Comparison of ENCODE assay signal across 1 cellular context in the genomic region with DNA sequence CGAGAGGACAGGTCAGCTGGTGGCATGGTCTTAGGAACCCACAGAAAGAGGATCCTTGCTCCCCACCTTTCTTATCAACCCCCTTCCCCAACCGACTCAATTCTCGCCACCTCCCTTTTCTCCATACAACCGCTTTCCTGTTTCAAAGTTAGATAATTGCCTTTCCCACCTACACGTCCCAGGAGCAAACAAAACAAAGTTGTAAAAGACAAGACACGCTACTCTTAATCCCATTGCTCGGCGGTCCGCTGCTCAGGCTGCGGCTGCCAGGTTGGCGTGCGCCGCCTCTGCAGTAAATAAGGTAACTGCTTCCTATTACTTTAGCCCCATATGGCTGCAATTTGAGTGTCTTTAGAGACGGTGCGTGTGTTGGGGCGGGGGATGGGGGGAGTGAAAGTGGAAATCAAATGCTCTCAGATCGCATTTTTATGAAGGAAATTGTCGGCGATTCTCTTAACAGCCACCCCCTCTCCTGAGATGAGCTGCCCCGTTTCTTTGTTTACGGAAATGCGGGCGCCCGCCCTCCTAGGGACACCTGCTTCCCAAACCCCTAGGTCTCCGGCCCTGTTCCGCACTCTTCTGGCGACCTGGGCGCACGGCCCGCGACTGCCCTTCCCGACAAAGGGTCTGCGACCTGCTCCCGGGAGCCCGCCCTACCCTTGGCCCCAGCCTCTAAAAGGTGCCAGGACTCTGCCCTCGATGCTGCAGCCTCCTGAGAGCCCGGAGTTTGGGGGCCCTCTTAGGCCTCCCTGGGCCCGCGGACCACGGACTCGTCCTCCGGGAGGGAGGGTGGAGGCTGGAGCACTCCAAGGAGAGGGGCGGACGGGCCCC.
TF ChIP-seq lines count a peak whose summit lies in the region.

No MANE protein-coding gene starts in this region.

TF ChIP-seq in HepG2, 621 proteins besides CTCF, POLR2A, EP300 and RAD21 (continued from another document and continues in another):
- TF ChIP-seq, protein P1, sequence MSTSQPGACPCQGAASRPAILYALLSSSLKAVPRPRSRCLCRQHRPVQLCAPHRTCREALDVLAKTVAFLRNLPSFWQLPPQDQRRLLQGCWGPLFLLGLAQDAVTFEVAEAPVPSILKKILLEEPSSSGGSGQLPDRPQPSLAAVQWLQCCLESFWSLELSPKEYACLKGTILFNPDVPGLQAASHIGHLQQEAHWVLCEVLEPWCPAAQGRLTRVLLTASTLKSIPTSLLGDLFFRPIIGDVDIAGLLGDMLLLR (CRISPR knock-in tag; IDR thresholded peaks at IDR 0.05), result no peak
- 0 out of 2 replicates have a peak, but pooled peaks have one; percentile 40 for TF ChIP-seq ZNF790 (CRISPR knock-in tag; IDR thresholded peaks at IDR 0.05; ENCODE audit: borderline replicate concordance)
- TF ChIP-seq, protein P2, sequence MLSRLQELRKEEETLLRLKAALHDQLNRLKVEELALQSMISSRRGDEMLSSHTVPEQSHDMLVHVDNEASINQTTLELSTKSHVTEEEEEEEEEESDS (CRISPR knock-in tag; IDR thresholded peaks at IDR 0.05; ENCODE audit: borderline replicate concordance), result no peak
- peak; percentile 27 for TF ChIP-seq SRSF1 (optimal IDR thresholded peaks at IDR 0.05; ENCODE audit: low read depth, low read length)
- no peak; the same call in 1 of the 2 replicates for TF ChIP-seq ZNF605 (CRISPR knock-in tag; IDR thresholded peaks at IDR 0.05)
- TF ChIP-seq KAT2B (IDR thresholded peaks at IDR 0.05; ENCODE audit: borderline replicate concordance, low read depth, low read length), result no peak
- no peak for TF ChIP-seq ZNF776 (CRISPR knock-in tag; IDR thresholded peaks at IDR 0.05)
- TF ChIP-seq, protein P3, sequence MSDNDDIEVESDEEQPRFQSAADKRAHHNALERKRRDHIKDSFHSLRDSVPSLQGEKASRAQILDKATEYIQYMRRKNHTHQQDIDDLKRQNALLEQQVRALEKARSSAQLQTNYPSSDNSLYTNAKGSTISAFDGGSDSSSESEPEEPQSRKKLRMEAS (IDR thresholded peaks at IDR 0.05), result no peak
- TF ChIP-seq ZBTB38 (CRISPR knock-in tag; IDR thresholded peaks at IDR 0.05), result no peak
- TF ChIP-seq, protein P4, sequence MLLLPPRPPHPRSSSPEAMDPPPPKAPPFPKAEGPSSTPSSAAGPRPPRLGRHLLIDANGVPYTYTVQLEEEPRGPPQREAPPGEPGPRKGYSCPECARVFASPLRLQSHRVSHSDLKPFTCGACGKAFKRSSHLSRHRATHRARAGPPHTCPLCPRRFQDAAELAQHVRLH (CRISPR knock-in tag; IDR thresholded peaks at IDR 0.05; ENCODE audit: borderline replicate concordance, low read depth), result no peak
- TF ChIP-seq SCMH1 (CRISPR knock-in tag; IDR thresholded peaks at IDR 0.05; ENCODE audit: borderline replicate concordance), result no peak
- no peak for TF ChIP-seq ZNF781 (CRISPR knock-in tag; IDR thresholded peaks at IDR 0.05; ENCODE audit: borderline replicate concordance, not compliant biosample characterization)
- TF ChIP-seq ZNF180 (CRISPR knock-in tag; IDR thresholded peaks at IDR 0.05; ENCODE audit: borderline replicate concordance, low read depth), result no peak
- no peak for TF ChIP-seq RAD51 (IDR thresholded peaks at IDR 0.05; ENCODE audit: borderline replicate concordance)
- 0 out of 2 replicates have a peak, but pooled peaks have one; percentile 13 for TF ChIP-seq GATAD1 (CRISPR knock-in tag; IDR thresholded peaks at IDR 0.05)
- no peak for TF ChIP-seq ZFYVE20 (CRISPR knock-in tag; IDR thresholded peaks at IDR 0.05; ENCODE audit: borderline replicate concordance, low read depth)
- no peak for TF ChIP-seq ZNF883 (CRISPR knock-in tag; IDR thresholded peaks at IDR 0.05; ENCODE audit: not compliant biosample characterization)
- 0 out of 2 replicates have a peak, but pooled peaks have one; percentile 76 for TF ChIP-seq ZNF136 (CRISPR knock-in tag; IDR thresholded peaks at IDR 0.05; ENCODE audit: low read depth)
- TF ChIP-seq, protein P5, sequence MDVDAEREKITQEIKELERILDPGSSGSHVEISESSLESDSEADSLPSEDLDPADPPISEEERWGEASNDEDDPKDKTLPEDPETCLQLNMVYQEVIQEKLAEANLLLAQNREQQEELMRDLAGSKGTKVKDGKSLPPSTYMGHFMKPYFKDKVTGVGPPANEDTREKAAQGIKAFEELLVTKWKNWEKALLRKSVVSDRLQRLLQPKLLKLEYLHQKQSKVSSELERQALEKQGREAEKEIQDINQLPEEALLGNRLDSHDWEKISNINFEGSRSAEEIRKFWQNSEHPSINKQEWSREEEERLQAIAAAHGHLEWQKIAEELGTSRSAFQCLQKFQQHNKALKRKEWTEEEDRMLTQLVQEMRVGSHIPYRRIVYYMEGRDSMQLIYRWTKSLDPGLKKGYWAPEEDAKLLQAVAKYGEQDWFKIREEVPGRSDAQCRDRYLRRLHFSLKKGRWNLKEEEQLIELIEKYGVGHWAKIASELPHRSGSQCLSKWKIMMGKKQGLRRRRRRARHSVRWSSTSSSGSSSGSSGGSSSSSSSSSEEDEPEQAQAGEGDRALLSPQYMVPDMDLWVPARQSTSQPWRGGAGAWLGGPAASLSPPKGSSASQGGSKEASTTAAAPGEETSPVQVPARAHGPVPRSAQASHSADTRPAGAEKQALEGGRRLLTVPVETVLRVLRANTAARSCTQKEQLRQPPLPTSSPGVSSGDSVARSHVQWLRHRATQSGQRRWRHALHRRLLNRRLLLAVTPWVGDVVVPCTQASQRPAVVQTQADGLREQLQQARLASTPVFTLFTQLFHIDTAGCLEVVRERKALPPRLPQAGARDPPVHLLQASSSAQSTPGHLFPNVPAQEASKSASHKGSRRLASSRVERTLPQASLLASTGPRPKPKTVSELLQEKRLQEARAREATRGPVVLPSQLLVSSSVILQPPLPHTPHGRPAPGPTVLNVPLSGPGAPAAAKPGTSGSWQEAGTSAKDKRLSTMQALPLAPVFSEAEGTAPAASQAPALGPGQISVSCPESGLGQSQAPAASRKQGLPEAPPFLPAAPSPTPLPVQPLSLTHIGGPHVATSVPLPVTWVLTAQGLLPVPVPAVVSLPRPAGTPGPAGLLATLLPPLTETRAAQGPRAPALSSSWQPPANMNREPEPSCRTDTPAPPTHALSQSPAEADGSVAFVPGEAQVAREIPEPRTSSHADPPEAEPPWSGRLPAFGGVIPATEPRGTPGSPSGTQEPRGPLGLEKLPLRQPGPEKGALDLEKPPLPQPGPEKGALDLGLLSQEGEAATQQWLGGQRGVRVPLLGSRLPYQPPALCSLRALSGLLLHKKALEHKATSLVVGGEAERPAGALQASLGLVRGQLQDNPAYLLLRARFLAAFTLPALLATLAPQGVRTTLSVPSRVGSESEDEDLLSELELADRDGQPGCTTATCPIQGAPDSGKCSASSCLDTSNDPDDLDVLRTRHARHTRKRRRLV (CRISPR knock-in tag; IDR thresholded peaks at IDR 0.05), result 0 out of 2 replicates have a peak, but pooled peaks have one; percentile 30
- TF ChIP-seq AHDC1 (CRISPR knock-in tag; IDR thresholded peaks at IDR 0.05; ENCODE audit: borderline replicate concordance), result no peak
- no peak for TF ChIP-seq TP53 (CRISPR knock-in tag; conservative IDR thresholded peaks at IDR 0.05)
- no peak for TF ChIP-seq ZNF282 (IDR thresholded peaks at IDR 0.05; ENCODE audit: partially characterized antibody)
- TF ChIP-seq NFIC (IDR thresholded peaks at IDR 0.05; ENCODE audit: low read length), result no peak
- no peak for TF ChIP-seq IKZF5 (CRISPR knock-in tag; IDR thresholded peaks at IDR 0.05)
- no peak for TF ChIP-seq FOSL1 (CRISPR knock-in tag; IDR thresholded peaks at IDR 0.05; ENCODE audit: borderline replicate concordance)
- no peak for TF ChIP-seq CHD4 (IDR thresholded peaks at IDR 0.05; ENCODE audit: borderline replicate concordance, low read length)
- no peak for TF ChIP-seq ZNF234 (CRISPR knock-in tag; conservative IDR thresholded peaks at IDR 0.05)
- TF ChIP-seq, protein P6, sequence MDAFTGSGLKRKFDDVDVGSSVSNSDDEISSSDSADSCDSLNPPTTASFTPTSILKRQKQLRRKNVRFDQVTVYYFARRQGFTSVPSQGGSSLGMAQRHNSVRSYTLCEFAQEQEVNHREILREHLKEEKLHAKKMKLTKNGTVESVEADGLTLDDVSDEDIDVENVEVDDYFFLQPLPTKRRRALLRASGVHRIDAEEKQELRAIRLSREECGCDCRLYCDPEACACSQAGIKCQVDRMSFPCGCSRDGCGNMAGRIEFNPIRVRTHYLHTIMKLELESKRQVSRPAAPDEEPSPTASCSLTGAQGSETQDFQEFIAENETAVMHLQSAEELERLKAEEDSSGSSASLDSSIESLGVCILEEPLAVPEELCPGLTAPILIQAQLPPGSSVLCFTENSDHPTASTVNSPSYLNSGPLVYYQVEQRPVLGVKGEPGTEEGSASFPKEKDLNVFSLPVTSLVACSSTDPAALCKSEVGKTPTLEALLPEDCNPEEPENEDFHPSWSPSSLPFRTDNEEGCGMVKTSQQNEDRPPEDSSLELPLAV (CRISPR knock-in tag; conservative IDR thresholded peaks at IDR 0.05; ENCODE audit: low read depth), result no peak
- TF ChIP-seq ZNF292 (CRISPR knock-in tag; IDR thresholded peaks at IDR 0.05; ENCODE audit: borderline replicate concordance, low read depth), result 0 out of 2 replicates have a peak, but pooled peaks have one; percentile 15
- no peak for TF ChIP-seq ZNF432 (CRISPR knock-in tag; IDR thresholded peaks at IDR 0.05; ENCODE audit: borderline replicate concordance)
- TF ChIP-seq, protein P7, sequence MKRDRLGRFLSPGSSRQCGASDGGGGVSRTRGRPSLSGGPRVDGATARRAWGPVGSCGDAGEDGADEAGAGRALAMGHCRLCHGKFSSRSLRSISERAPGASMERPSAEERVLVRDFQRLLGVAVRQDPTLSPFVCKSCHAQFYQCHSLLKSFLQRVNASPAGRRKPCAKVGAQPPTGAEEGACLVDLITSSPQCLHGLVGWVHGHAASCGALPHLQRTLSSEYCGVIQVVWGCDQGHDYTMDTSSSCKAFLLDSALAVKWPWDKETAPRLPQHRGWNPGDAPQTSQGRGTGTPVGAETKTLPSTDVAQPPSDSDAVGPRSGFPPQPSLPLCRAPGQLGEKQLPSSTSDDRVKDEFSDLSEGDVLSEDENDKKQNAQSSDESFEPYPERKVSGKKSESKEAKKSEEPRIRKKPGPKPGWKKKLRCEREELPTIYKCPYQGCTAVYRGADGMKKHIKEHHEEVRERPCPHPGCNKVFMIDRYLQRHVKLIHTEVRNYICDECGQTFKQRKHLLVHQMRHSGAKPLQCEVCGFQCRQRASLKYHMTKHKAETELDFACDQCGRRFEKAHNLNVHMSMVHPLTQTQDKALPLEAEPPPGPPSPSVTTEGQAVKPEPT (CRISPR knock-in tag; IDR thresholded peaks at IDR 0.05; ENCODE audit: low read depth), result no peak
- no peak for TF ChIP-seq CBX1 (IDR thresholded peaks at IDR 0.05; ENCODE audit: low read depth)
- TF ChIP-seq ZNF839 (CRISPR knock-in tag; IDR thresholded peaks at IDR 0.05; ENCODE audit: borderline replicate concordance), result no peak
- no peak for TF ChIP-seq ZNF33A (CRISPR knock-in tag; IDR thresholded peaks at IDR 0.05; ENCODE audit: borderline replicate concordance)
- no peak for TF ChIP-seq ZSCAN12 (CRISPR knock-in tag; IDR thresholded peaks at IDR 0.05)
- no peak for TF ChIP-seq ZNF335 (CRISPR knock-in tag; IDR thresholded peaks at IDR 0.05)
- no peak for TF ChIP-seq ZNF569 (CRISPR knock-in tag; IDR thresholded peaks at IDR 0.05; ENCODE audit: borderline replicate concordance)
- no peak for TF ChIP-seq RARG (CRISPR knock-in tag; IDR thresholded peaks at IDR 0.05; ENCODE audit: low read depth)
- no peak for TF ChIP-seq SMAD3 (CRISPR knock-in tag; IDR thresholded peaks at IDR 0.05)
- peak; percentile 50 for TF ChIP-seq ARNT2 (CRISPR knock-in tag; IDR thresholded peaks at IDR 0.05; ENCODE audit: low read depth)
- TF ChIP-seq MED8 (CRISPR knock-in tag; IDR thresholded peaks at IDR 0.05; ENCODE audit: insufficient replicate concordance), result no peak
- TF ChIP-seq NFIB (CRISPR knock-in tag; IDR thresholded peaks at IDR 0.05; ENCODE audit: borderline replicate concordance), result no peak
- TF ChIP-seq MXI1 (IDR thresholded peaks at IDR 0.05; ENCODE audit: borderline replicate concordance, low read depth, low read length), result no peak
- no peak for TF ChIP-seq KLF6 (CRISPR knock-in tag; IDR thresholded peaks at IDR 0.05)
- TF ChIP-seq HDAC2 (CRISPR knock-in tag; IDR thresholded peaks at IDR 0.05), result no peak
